Comparison of ENCODE assay signal across 1 cellular context in the genomic region with DNA sequence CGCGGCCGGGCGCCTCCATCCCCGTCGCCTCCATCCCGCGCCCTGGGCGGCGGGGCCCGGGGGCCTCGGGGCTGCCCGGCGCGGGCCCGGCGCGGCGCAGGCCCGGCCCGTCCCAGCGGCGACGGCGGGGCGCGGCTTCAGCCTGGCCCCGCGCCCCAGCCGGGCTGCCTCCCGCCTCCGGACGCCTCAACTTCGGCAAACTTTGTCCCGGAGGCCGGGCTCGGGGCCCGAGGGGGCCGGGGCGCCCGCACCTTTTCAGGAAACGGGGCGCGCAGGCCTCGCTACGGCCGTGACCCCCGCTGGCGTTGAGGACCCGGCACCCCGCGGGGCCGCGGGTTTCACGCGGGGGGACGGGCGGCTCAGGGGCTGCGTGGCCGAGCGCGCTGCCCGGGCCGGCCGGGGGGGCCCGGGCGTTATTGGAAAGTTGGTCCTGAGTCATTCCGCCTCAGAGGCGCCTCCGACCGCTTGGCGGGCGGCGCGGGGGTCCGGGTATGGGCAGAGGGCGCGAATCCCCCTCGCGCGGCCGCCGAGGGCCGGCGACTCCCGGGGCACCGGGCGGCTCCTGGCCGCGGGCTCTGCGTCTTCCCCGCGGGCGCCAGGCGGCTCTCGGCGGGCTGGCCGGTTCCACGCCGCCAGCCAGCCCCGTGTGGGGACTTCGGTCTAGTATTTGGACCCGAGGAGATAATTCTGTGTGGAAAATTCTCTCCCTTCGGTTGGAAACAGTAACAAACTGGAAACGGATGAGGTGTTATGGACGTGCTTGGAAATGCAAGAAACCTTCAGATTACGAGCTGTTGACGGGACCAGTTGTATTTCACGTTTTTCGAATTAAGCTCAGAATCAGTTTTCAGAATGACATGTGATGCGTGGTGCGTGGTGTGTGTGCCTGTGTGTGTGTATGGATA.
TF ChIP-seq lines count a peak whose summit lies in the region.

No MANE protein-coding gene starts in this region.

TF ChIP-seq in K562, 482 proteins besides CTCF, POLR2A, EP300 and RAD21 (continued from another document):
- TF ChIP-seq ZBTB40 (IDR thresholded peaks at IDR 0.05) (peak; percentile 64; the same call in 1 of the 2 replicates), ZBTB40 (CRISPR knock-in tag; IDR thresholded peaks at IDR 0.05) (no peak), ZNF318 (IDR thresholded peaks at IDR 0.05; ENCODE audit: borderline replicate concordance in 1 of 2, low read depth in 1 of 2) (no peak), ARID2 (IDR thresholded peaks at IDR 0.05) (no peak), POLR2G (IDR thresholded peaks at IDR 0.05; ENCODE audit: low read depth, low read length) (peak; percentile 46; the same call in 1 of the 2 replicates), ZNF511 (CRISPR knock-in tag; IDR thresholded peaks at IDR 0.05) (no peak), ETS2 (tag; IDR thresholded peaks at IDR 0.05; ENCODE audit: borderline replicate concordance, poor library complexity, severe bottlenecking) (no peak), POLR2AphosphoS5 (IDR thresholded peaks at IDR 0.05; ENCODE audit: control insufficient read depth, insufficient read depth, low read depth, low read length) (no peak), HIVEP1 (CRISPR knock-in tag; IDR thresholded peaks at IDR 0.05) (no peak), SIX5 (IDR thresholded peaks at IDR 0.05; ENCODE audit: borderline replicate concordance in 1 of 2, insufficient read depth in 1 of 2, low read depth in 1 of 2, low read length in 2 of 2) (no peak), ZNF766 (CRISPR knock-in tag; conservative IDR thresholded peaks at IDR 0.05) (no peak), ZNF586 (CRISPR knock-in tag; conservative IDR thresholded peaks at IDR 0.05) (no peak), GATAD2B (IDR thresholded peaks at IDR 0.05; ENCODE audit: borderline replicate concordance) (peak; percentile 53; the same call in 1 of the 2 replicates), SMARCE1 (IDR thresholded peaks at IDR 0.05) (0 out of 2 replicates have a peak, but pooled peaks have one; percentile 19), UBTF (IDR thresholded peaks at IDR 0.05; ENCODE audit: borderline replicate concordance in 1 of 2, low read depth in 2 of 2, low read length in 2 of 2) (peak in 1 of 2 experiments; percentile 66; a peak in 1 of 4 replicates), RBM39 (optimal IDR thresholded peaks at IDR 0.05; ENCODE audit: low read depth, low read length) (no peak), SAFB (IDR thresholded peaks at IDR 0.05; ENCODE audit: borderline replicate concordance, low read depth, low read length) (no peak), ZFX (CRISPR knock-in tag; IDR thresholded peaks at IDR 0.05) (0 out of 2 replicates have a peak, but pooled peaks have one; percentile 20), STAT5B (CRISPR knock-in tag; IDR thresholded peaks at IDR 0.05) (no peak), THRAP3 (IDR thresholded peaks at IDR 0.05; ENCODE audit: borderline replicate concordance) (no peak), LEF1 (IDR thresholded peaks at IDR 0.05) (no peak), GTF2A2 (tag; IDR thresholded peaks at IDR 0.05) (no peak), ZNF24 (IDR thresholded peaks at IDR 0.05) (no peak), ESRRA (IDR thresholded peaks at IDR 0.05; ENCODE audit: borderline replicate concordance, low read depth) (no peak), KDM1A (IDR thresholded peaks at IDR 0.05) (no peak), RBFOX2 (IDR thresholded peaks at IDR 0.05; ENCODE audit: low read depth, low read length) (peak; percentile 58; the same call in 1 of the 2 replicates), MBD2 (IDR thresholded peaks at IDR 0.05; ENCODE audit: borderline replicate concordance, low read depth) (no peak), XRCC4 (IDR thresholded peaks at IDR 0.05; ENCODE audit: extremely low read depth, insufficient read depth, insufficient read length) (no peak)
- TF ChIP-seq, protein P1, sequence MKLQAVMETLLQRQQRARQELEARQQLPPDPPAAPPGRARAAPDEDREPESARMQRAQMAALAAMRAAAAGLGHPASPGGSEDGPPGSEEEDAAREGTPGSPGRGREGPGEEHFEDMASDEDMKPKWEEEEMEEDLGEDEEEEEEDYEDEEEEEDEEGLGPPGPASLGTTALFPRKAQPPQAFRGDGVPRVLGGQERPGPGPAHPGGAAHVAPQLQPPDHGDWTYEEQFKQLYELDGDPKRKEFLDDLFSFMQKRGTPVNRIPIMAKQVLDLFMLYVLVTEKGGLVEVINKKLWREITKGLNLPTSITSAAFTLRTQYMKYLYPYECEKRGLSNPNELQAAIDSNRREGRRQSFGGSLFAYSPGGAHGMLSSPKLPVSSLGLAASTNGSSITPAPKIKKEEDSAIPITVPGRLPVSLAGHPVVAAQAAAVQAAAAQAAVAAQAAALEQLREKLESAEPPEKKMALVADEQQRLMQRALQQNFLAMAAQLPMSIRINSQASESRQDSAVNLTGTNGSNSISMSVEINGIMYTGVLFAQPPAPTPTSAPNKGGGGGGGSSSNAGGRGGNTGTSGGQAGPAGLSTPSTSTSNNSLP (IDR thresholded peaks at IDR 0.05; ENCODE audit: borderline replicate concordance, low read depth, low read length) = no peak
